11 cellular contexts compared by ENCODE assay signal in the genomic region with DNA sequence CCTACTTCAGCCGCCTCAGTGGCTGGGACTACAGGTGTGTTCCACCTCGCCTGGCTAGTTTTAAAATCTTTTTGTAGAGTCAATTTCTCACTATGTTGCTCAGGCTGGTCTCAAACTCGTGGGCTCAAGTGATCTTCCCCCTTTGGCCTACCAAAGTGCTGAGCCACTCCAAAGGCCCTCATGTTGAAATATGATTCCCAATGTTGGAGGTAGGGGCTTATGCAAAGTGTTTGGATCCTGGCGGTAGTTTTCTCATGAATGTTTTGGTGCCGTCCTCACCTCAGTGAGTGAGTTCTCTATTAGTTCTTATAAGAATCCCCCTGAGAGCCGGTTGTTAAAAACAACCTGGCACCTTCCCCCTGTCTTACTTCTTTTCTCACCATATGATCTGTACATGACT.
DNase-seq lines count a peak whose midpoint lies in the region; ATAC-seq and TF ChIP-seq lines count a peak whose summit lies in the region.
"Had no signal": no experiment of that assay in that cellular context is flagged by ENCODE, and none has a peak within 500 bp of the region (broad histone marks: within the 10 kb centered on the region; RNA-seq: fewer than 3 reads in every experiment).

No MANE protein-coding gene starts in this region.

- no peak overlapping the region for H3K4me3 ChIP-seq in uterus

- no peaks in the 10 kb centered on the region for H3K4me1 ChIP-seq in uterus

- H3K27me3 ChIP-seq in uterus = no peaks in the 10 kb centered on the region

- ATAC-seq in left ventricle myocardium superior = peak; percentile 46
- no peak for ATAC-seq in left cardiac atrium
- no peak for ATAC-seq in GM19023 (IDR thresholded peaks at IDR 0.05; ENCODE audit: unreplicated experiment)
- ATAC-seq: CD8-positive, alpha-beta T cell; HCT116 had no signal

- peak; percentile 46 for DNase-seq in DMS53 (lab: John Stamatoyannopoulos, UW)
- DNase-seq in DMS53 treated with DMSO at 0.1 percent for 48 hours (lab: John Stamatoyannopoulos, UW; ENCODE audit: unreplicated experiment) = no peak
- peak; percentile 15 for DNase-seq in left ventricle myocardium superior
- DNase-seq in left cardiac atrium = no peak
- DNase-seq in UCSD-AML1 (lab: John Stamatoyannopoulos, UW; ENCODE audit: unreplicated experiment) = peak; percentile 1
- no peak for DNase-seq in uterus
- DNase-seq: Caco-2; CD8-positive, alpha-beta T cell had no signal

- H3K9me3 ChIP-seq in uterus = no peaks in the 10 kb centered on the region
- H3K9me3 ChIP-seq: Caco-2 had no signal

- TF ChIP-seq POLR2A in uterus (IDR thresholded peaks at IDR 0.05) = no peak

- intact Hi-C loops in left ventricle myocardium superior (cut with micrococcal nuclease) = no loop called here
- intact Hi-C loops in left cardiac atrium (cut with DNase I) = no loop called here
- intact Hi-C loops in uterus (cut with DNase I; ENCODE audit: low total_unique reads) = no loop called here

- no peak for TF ChIP-seq CTCF in uterus (IDR thresholded peaks at IDR 0.05)

- no peak overlapping the region for H3K27ac ChIP-seq in uterus
- H3K27ac ChIP-seq: 22Rv1 had no signal

- no peaks in the 10 kb centered on the region for H3K36me3 ChIP-seq in uterus

Comparison
In these comparisons a context has a peak if more than half of its experiments do, and no peak if none do; other contexts are left out.
1. DNase-seq: peak in DMS53 (single experiment), left ventricle myocardium superior (single experiment) and UCSD-AML1 (single experiment); none in DMS53 treated with DMSO at 0.1 percent for 48 hours (single experiment), left cardiac atrium (single experiment) and uterus (0 of 2).